In genomic region chr6:489001-489400, GRCh38 we compare ENCODE assay signal across 20 cellular contexts.
A peak's percentile ranks its signal among the peaks of the same experiment; 100 is the strongest.
DNase-seq lines count a peak whose midpoint lies in the region; ATAC-seq, FAIRE-seq and TF ChIP-seq lines count a peak whose summit lies in the region.
"Had no signal": no experiment of that assay in that cellular context is flagged by ENCODE, and none has a peak within 500 bp of the region (broad histone marks: within the 10 kb centered on the region; RNA-seq: fewer than 3 reads in every experiment).

No MANE protein-coding gene starts in this region.

- POLR2A ChIA-PET in activated CD4-positive, alpha-beta memory T cell treated with anti-CD3 and anti-CD28 coated beads, Interleukin-2, amount 10 ng/mL, durations not matched to agents 7 days and 5 days (lab: Charles Lee): interaction anchor here (1.2 to 5.9 kb wide), 13 partner anchors 10 to 263 kb away, joined by 3 to 74 read pairs (median 17); partner anchors contain the start of gene IRF4

- peak overlapping the region; percentile 48 for H3K4me3 Mint-ChIP-seq in T-helper 1 cell treated with Interleukin-12 subunit alpha and Interleukin-12 subunit beta and Interleukin-4 antibody, amounts not matched to agents 30 μg/mL and 1 μg/mL, for 36 hours
- peak overlapping the region; percentile 32 for H3K4me3 Mint-ChIP-seq in activated CD4-positive, alpha-beta memory T cell treated with anti-CD3 and anti-CD28 coated beads, Interleukin-2, amount 10 ng/mL, durations not matched to agents 7 days and 5 days
- H3K4me3 Mint-ChIP-seq in memory B cell: peak overlapping the region; percentile 56
- H3K4me3 Mint-ChIP-seq: neural crest cell, WTC11 had no signal

- DNase-seq in T-helper 1 cell (no peak), GM12892 (ENCODE audit: insufficient read length) (no peak), memory B cell (ENCODE audit: low spot score in 2 of 2) (no peak), retina (no peak)
- no peak for DNase-seq in activated CD4-positive, alpha-beta memory T cell treated with anti-CD3 and anti-CD28 coated beads, Interleukin-2, amount 10 ng/mL, durations not matched to agents 7 days and 5 days
- DNase-seq in central memory CD4-positive, alpha-beta T cell: no peak
- DNase-seq: hypothalamus, kidney glomerular epithelial cell, mesenchymal stem cell, MG63, NCI-H2029, NCI-H446, trophoblast cell had no signal

- ATAC-seq in memory B cell (ENCODE audit: low read depth) (peak; percentile 5), HG02610 (IDR thresholded peaks at IDR 0.05; ENCODE audit: unreplicated experiment) (no peak)
- ATAC-seq: HepG2, Right ventricle myocardium inferior, WTC11 had no signal

- peaks cover 67% of the 10 kb centered on the region for H3K4me1 Mint-ChIP-seq in T-helper 1 cell treated with Interleukin-12 subunit alpha and Interleukin-12 subunit beta and Interleukin-4 antibody, amounts not matched to agents 30 μg/mL and 1 μg/mL, for 36 hours (ENCODE audit: low read depth)
- peaks cover 77% of the 10 kb centered on the region for H3K4me1 Mint-ChIP-seq in activated CD4-positive, alpha-beta memory T cell treated with anti-CD3 and anti-CD28 coated beads, Interleukin-2, amount 10 ng/mL, durations not matched to agents 7 days and 5 days
- H3K4me1 Mint-ChIP-seq in memory B cell: peaks cover 28% of the 10 kb centered on the region
- H3K4me1 Mint-ChIP-seq: neural crest cell, WTC11 had no signal

- no peaks in the 10 kb centered on the region for H3K9me3 Mint-ChIP-seq in T-helper 1 cell treated with Interleukin-12 subunit alpha and Interleukin-12 subunit beta and Interleukin-4 antibody, amounts not matched to agents 30 μg/mL and 1 μg/mL, for 36 hours
- H3K9me3 Mint-ChIP-seq in activated CD4-positive, alpha-beta memory T cell treated with anti-CD3 and anti-CD28 coated beads, Interleukin-2, amount 10 ng/mL, durations not matched to agents 7 days and 5 days: peaks cover 4% of the 10 kb centered on the region
- H3K9me3 Mint-ChIP-seq in memory B cell: no peaks in the 10 kb centered on the region

- H3K27me3 Mint-ChIP-seq in T-helper 1 cell treated with Interleukin-12 subunit alpha and Interleukin-12 subunit beta and Interleukin-4 antibody, amounts not matched to agents 30 μg/mL and 1 μg/mL, for 36 hours (ENCODE audit: low read depth): no peaks in the 10 kb centered on the region
- H3K27me3 Mint-ChIP-seq in activated CD4-positive, alpha-beta memory T cell treated with anti-CD3 and anti-CD28 coated beads, Interleukin-2, amount 10 ng/mL, durations not matched to agents 7 days and 5 days: no peaks in the 10 kb centered on the region
- H3K27me3 Mint-ChIP-seq in memory B cell: no peaks in the 10 kb centered on the region

- peak; percentile 30 for FAIRE-seq in GM12892 (lab: Jason Lieb, UNC)
- FAIRE-seq: endometrium, HepG2 had no signal

- peaks cover 29% of the 10 kb centered on the region for H3K36me3 Mint-ChIP-seq in T-helper 1 cell treated with Interleukin-12 subunit alpha and Interleukin-12 subunit beta and Interleukin-4 antibody, amounts not matched to agents 30 μg/mL and 1 μg/mL, for 36 hours (ENCODE audit: low read depth)
- peaks cover 43% of the 10 kb centered on the region for H3K36me3 Mint-ChIP-seq in activated CD4-positive, alpha-beta memory T cell treated with anti-CD3 and anti-CD28 coated beads, Interleukin-2, amount 10 ng/mL, durations not matched to agents 7 days and 5 days (ENCODE audit: low read depth)
- peaks cover 12% of the 10 kb centered on the region for H3K36me3 Mint-ChIP-seq in memory B cell

- peak overlapping the region; percentile 98 for H3K27ac Mint-ChIP-seq in T-helper 1 cell treated with Interleukin-12 subunit alpha and Interleukin-12 subunit beta and Interleukin-4 antibody, amounts not matched to agents 30 μg/mL and 1 μg/mL, for 36 hours
- H3K27ac Mint-ChIP-seq in activated CD4-positive, alpha-beta memory T cell treated with anti-CD3 and anti-CD28 coated beads, Interleukin-2, amount 10 ng/mL, durations not matched to agents 7 days and 5 days: peak overlapping the region; percentile 93
- peak overlapping the region; percentile 89 for H3K27ac Mint-ChIP-seq in memory B cell
- H3K27ac Mint-ChIP-seq: WTC11 had no signal

- CTCF ChIA-PET in activated CD4-positive, alpha-beta memory T cell treated with anti-CD3 and anti-CD28 coated beads, Interleukin-2, amount 10 ng/mL, durations not matched to agents 7 days and 5 days (lab: Charles Lee): interaction anchor here (1.3 to 1.5 kb wide), 4 partner anchors 10 to 97 kb away, joined by 3 to 7 read pairs (median 5); no protein-coding TSS in a partner anchor

- no peak for TF ChIP-seq POLR2A in GM12892 (IDR thresholded peaks at IDR 0.05; ENCODE audit: low read depth, low read length)
